10 cellular contexts compared by ENCODE assay signal in the genomic region with DNA sequence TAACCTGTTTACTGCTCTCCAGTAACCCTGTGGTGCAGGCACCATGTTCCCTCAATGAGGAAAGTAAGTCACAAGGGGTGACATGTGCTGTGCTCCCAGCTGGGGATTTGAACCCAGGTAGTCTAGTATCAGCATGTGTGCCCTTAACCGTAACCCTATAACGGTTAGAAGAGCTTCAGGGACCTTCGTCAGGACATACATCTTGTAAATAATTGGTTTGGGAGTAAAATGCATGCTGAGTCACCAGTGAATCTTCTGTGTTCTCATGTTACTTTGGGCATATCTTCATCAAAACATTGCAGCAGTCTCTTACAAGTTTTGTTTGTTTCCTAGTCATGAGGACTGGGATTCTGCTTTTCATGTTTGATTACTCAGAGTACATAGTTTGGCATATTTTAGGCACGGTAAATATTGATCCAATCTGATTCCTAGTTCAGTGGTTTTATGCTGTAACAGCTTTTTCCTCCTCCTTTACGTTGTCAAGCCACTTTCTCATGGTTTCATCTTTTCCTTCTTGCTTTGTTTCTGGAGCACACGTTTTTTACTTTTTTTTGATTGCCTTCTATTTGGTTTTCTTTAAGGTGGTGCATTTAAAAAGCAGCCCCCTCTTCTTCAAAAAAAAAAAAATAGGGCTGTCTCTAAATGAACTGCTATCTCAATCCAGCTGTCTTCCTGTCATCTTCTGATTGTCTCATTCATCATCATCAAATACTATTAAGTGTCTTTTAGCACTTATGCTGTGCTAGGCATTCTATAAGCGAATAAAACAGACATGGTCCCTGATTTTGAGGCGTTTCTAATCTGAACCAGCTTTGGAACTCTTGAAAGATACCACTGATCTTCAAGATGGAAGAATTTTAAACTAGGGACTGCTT. TPM values are rescaled to one million over a fixed set of nuclear protein-coding genes. Genes with fewer than 3 reads are reported as not detected.
DNase-seq lines count a peak whose midpoint lies in the region; ATAC-seq and TF ChIP-seq lines count a peak whose summit lies in the region.
"Had no signal": no experiment of that assay in that cellular context is flagged by ENCODE, and none has a peak within 500 bp of the region (broad histone marks: within the 10 kb centered on the region; RNA-seq: fewer than 3 reads in every experiment).

No MANE protein-coding gene starts in this region.

- TF ChIP-seq CTCF in AG10803 (conservative IDR thresholded peaks at IDR 0.05; ENCODE audit: low read length), result no peak
- no peak for TF ChIP-seq CTCF in heart left ventricle (IDR thresholded peaks at IDR 0.05)

- ATAC-seq in left lobe of liver (peak; percentile 46), heart left ventricle (no peak), HG02623 (IDR thresholded peaks at IDR 0.05; ENCODE audit: unreplicated experiment) (no peak)

- WGBS in heart left ventricle, 4 donors, result 67 to 76% (median 72%) methylated on average over 8 of the region's 8 CpGs

- H3K36me3 ChIP-seq in heart left ventricle, result peaks cover 0 to 73% (median 32%) of the 10 kb centered on the region in 9 donors

- H3K27me3 ChIP-seq in heart left ventricle, result no peaks in the 10 kb centered on the region

- H3K4me3 ChIP-seq in AG10803 (ENCODE audit: low read length), result no peak overlapping the region
- H3K4me3 ChIP-seq in heart left ventricle, result no peak overlapping the region

- CTCF ChIA-PET in HEK293T (lab: Yijun Ruan, JAX), result no interaction called here

- POLR2A ChIA-PET in HEK293T (lab: Yijun Ruan, JAX), result no interaction called here

- intact Hi-C loops in heart left ventricle (cut with DNase I), result no loop called here

- no peaks in the 10 kb centered on the region for H3K4me1 ChIP-seq in heart left ventricle

- no peaks in the 10 kb centered on the region for H3K9me3 ChIP-seq in heart left ventricle

- H3K27ac ChIP-seq in heart left ventricle, result no peak overlapping the region

- no peak for TF ChIP-seq POLR2A in heart left ventricle (IDR thresholded peaks at IDR 0.05)

- DNase-seq in AG10803 (ENCODE audit: low read depth) (peak; percentile 67), HPDE6-E6E7 (ENCODE audit: extremely low spot score) (peak; percentile 31), astrocyte of the hippocampus (ENCODE audit: low read depth, low spot score) (peak; percentile 26), left lobe of liver (ENCODE audit: low spot score) (no peak), heart left ventricle (no peak), NCI-H2196 (lab: John Stamatoyannopoulos, UW; ENCODE audit: unreplicated experiment) (no peak), HEK293T (ENCODE audit: extremely low spot score) (no peak)
- DNase-seq: activated gamma-delta T cell treated with Interleukin-2 at 50 U/mL for 16 hours, NCI-H1694 treated with DMSO at 0.1 percent for 48 hours had no signal

TF ChIP-seq in HEK293T, 16 proteins besides CTCF, POLR2A, EP300 and RAD21:
- TF ChIP-seq ZNF384 (IDR thresholded peaks at IDR 0.05), result no peak
- no peak for TF ChIP-seq TARDBP (IDR thresholded peaks at IDR 0.05)
- TF ChIP-seq HDGF (IDR thresholded peaks at IDR 0.05; ENCODE audit: borderline replicate concordance), result no peak
- no peak for TF ChIP-seq BHLHE40 (IDR thresholded peaks at IDR 0.05; ENCODE audit: borderline replicate concordance)
- TF ChIP-seq FOXA1 (IDR thresholded peaks at IDR 0.05), result no peak
- no peak for TF ChIP-seq ARNT (IDR thresholded peaks at IDR 0.05)
- no peak for TF ChIP-seq CTBP1 (IDR thresholded peaks at IDR 0.05; ENCODE audit: borderline replicate concordance)
- TF ChIP-seq LEF1 (IDR thresholded peaks at IDR 0.05; ENCODE audit: borderline replicate concordance), result no peak
- no peak for TF ChIP-seq SP1 (IDR thresholded peaks at IDR 0.05)
- TF ChIP-seq PKNOX1 (IDR thresholded peaks at IDR 0.05), result no peak
- TF ChIP-seq L3MBTL2 (conservative IDR thresholded peaks at IDR 0.05), result no peak
- TF ChIP-seq NFRKB (IDR thresholded peaks at IDR 0.05), result no peak
- no peak for TF ChIP-seq FOXM1 (IDR thresholded peaks at IDR 0.05; ENCODE audit: borderline replicate concordance)
- TF ChIP-seq ELF4 (IDR thresholded peaks at IDR 0.05), result no peak
- TF ChIP-seq SUZ12 (IDR thresholded peaks at IDR 0.05), result no peak
- no peak for TF ChIP-seq FOXK2 (IDR thresholded peaks at IDR 0.05)

RNA-seq across cellular contexts. Expression of gene CLIP4, which starts 50.4 kb away (rescaled TPM):
- 3.8 TPM for total RNA-seq in left lobe of liver
- total RNA-seq in heart left ventricle, result 10 to 100 TPM; 33.4 to 57.4 (median 43.2) TPM
- polyA plus RNA-seq in heart left ventricle, result 10 to 100 TPM in 1 of 2 donors, 1 to 10 TPM in 1; 9.6 to 20.8 TPM

Comparison
In these comparisons a context has a peak if more than half of its experiments do, and no peak if none do; other contexts are left out.
1. DNase-seq: peak in AG10803 (single experiment), HPDE6-E6E7 (single experiment) and astrocyte of the hippocampus (single experiment); none in left lobe of liver (single experiment), heart left ventricle (0 of 5), NCI-H2196 (single experiment) and HEK293T (single experiment).